In the genomic region with DNA sequence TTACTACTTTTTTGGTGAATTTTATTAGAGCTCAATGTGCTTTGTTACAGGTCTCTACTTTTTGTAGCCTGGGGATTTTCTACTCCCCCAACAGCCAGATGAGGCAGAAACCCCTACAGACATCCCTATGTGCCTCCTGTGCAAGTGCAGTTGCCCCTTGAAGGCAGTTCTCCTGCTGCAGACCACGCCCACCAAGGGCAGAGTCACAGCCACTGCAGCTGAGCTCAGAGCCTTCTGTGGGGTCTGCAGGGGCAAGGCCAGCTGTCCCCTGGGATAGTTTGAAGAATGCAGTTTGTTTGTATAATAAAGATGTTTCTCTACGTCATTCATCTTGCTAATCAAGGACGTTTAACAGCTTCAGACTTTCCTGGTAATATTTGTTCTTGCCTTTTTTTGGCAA, we compare ENCODE assay signal across 34 cellular contexts.
"Had no signal": no experiment of that assay in that cellular context is flagged by ENCODE, and none has a peak within 500 bp of the region (broad histone marks: within the 10 kb centered on the region; RNA-seq: fewer than 3 reads in every experiment).

No MANE protein-coding gene starts in this region.

- H3K27ac ChIP-seq: body of pancreas, breast epithelium, VCaP had no signal

- H3K27ac Mint-ChIP-seq: activated CD4-positive, alpha-beta memory T cell treated with anti-CD3 and anti-CD28 coated beads, Interleukin-2, amount 10 ng/mL, durations not matched to agents 7 days and 5 days; activated CD8-positive, alpha-beta memory T cell treated with anti-CD3 and anti-CD28 coated beads, Interleukin-2, amount 10 ng/mL, durations not matched to agents 7 days and 5 days; activated naive CD4-positive, alpha-beta T cell treated with anti-CD3 and anti-CD28 coated beads, Interleukin-2, amount 50 U/mL, for 24 hours; activated naive CD8-positive, alpha-beta T cell treated with anti-CD3 and anti-CD28 coated beads, Interleukin-2, amount 10 ng/mL, durations not matched to agents 7 days and 5 days; activated T-cell treated with anti-CD3 and anti-CD28 coated beads, Interleukin-2, amount 50 U/mL, for 72 hours; activated T-helper 17 cell treated with anti-CD3 and anti-CD28 coated beads, Interleukin-2, amount 50 U/mL, for 72 hours had no signal

- H3K36me3 Mint-ChIP-seq: activated CD8-positive, alpha-beta memory T cell treated with anti-CD3 and anti-CD28 coated beads, Interleukin-2, amount 10 ng/mL, durations not matched to agents 7 days and 5 days; activated naive CD8-positive, alpha-beta T cell treated with anti-CD3 and anti-CD28 coated beads, Interleukin-2, amount 10 ng/mL, durations not matched to agents 7 days and 5 days had no signal

- H3K4me3 Mint-ChIP-seq: activated CD4-positive, alpha-beta memory T cell treated with anti-CD3 and anti-CD28 coated beads, Interleukin-2, amount 10 ng/mL, durations not matched to agents 7 days and 5 days; activated CD8-positive, alpha-beta memory T cell treated with anti-CD3 and anti-CD28 coated beads, Interleukin-2, amount 10 ng/mL, durations not matched to agents 7 days and 5 days; activated naive CD4-positive, alpha-beta T cell treated with anti-CD3 and anti-CD28 coated beads, Interleukin-2, amount 50 U/mL, for 24 hours; activated naive CD8-positive, alpha-beta T cell treated with anti-CD3 and anti-CD28 coated beads, Interleukin-2, amount 10 ng/mL, durations not matched to agents 7 days and 5 days; activated T-cell treated with anti-CD3 and anti-CD28 coated beads, Interleukin-2, amount 50 U/mL, for 72 hours; activated T-helper 17 cell treated with anti-CD3 and anti-CD28 coated beads, Interleukin-2, amount 50 U/mL, for 72 hours had no signal

- H3K4me3 ChIP-seq: body of pancreas, breast epithelium, MG63 had no signal

- ATAC-seq: activated CD8-positive, alpha-beta memory T cell treated with anti-CD3 and anti-CD28 coated beads, Interleukin-2, amount 10 ng/mL, durations not matched to agents 7 days and 5 days; activated T-cell treated with anti-CD3 and anti-CD28 coated beads, Interleukin-2, amount 50 U/mL, for 72 hours; activated T-helper 17 cell treated with anti-CD3 and anti-CD28 coated beads, Interleukin-2, amount 50 U/mL, for 72 hours; body of pancreas; Panc1; SK-N-SH treated with all-trans-retinoic acid at 6 μM for 48 hours had no signal

- H3K4me1 Mint-ChIP-seq: activated CD4-positive, alpha-beta memory T cell treated with anti-CD3 and anti-CD28 coated beads, Interleukin-2, amount 10 ng/mL, durations not matched to agents 7 days and 5 days; activated CD8-positive, alpha-beta memory T cell treated with anti-CD3 and anti-CD28 coated beads, Interleukin-2, amount 10 ng/mL, durations not matched to agents 7 days and 5 days; activated naive CD4-positive, alpha-beta T cell treated with anti-CD3 and anti-CD28 coated beads, Interleukin-2, amount 50 U/mL, for 24 hours; activated naive CD8-positive, alpha-beta T cell treated with anti-CD3 and anti-CD28 coated beads, Interleukin-2, amount 10 ng/mL, durations not matched to agents 7 days and 5 days; activated T-helper 17 cell treated with anti-CD3 and anti-CD28 coated beads, Interleukin-2, amount 50 U/mL, for 72 hours had no signal

- H3K9me3 ChIP-seq: body of pancreas, MG63 had no signal

- H3K27me3 ChIP-seq: body of pancreas, breast epithelium, MG63 had no signal

- H3K4me1 ChIP-seq: body of pancreas, breast epithelium had no signal

- H3K27me3 Mint-ChIP-seq: activated CD4-positive, alpha-beta memory T cell treated with anti-CD3 and anti-CD28 coated beads, Interleukin-2, amount 10 ng/mL, durations not matched to agents 7 days and 5 days; activated CD8-positive, alpha-beta memory T cell treated with anti-CD3 and anti-CD28 coated beads, Interleukin-2, amount 10 ng/mL, durations not matched to agents 7 days and 5 days; activated naive CD8-positive, alpha-beta T cell treated with anti-CD3 and anti-CD28 coated beads, Interleukin-2, amount 10 ng/mL, durations not matched to agents 7 days and 5 days; activated T-helper 17 cell treated with anti-CD3 and anti-CD28 coated beads, Interleukin-2, amount 50 U/mL, for 72 hours had no signal

- H3K36me3 ChIP-seq: breast epithelium, MG63 had no signal

- DNase-seq: activated CD4-positive, alpha-beta memory T cell treated with anti-CD3 and anti-CD28 coated beads, Interleukin-2, amount 10 ng/mL, durations not matched to agents 7 days and 5 days; activated CD4-positive, alpha-beta T cell treated with anti-CD3 and anti-CD28 coated beads for 1 hour; activated CD4-positive, alpha-beta T cell treated with anti-CD3 and anti-CD28 coated beads for 48 hours; activated CD4-positive, CD25-positive, alpha-beta regulatory T cell; activated CD8-positive, alpha-beta memory T cell treated with anti-CD3 and anti-CD28 coated beads for 24 hours; activated CD8-positive, alpha-beta memory T cell treated with anti-CD3 and anti-CD28 coated beads, Interleukin-2, amount 10 ng/mL, durations not matched to agents 7 days and 5 days; activated CD8-positive, alpha-beta memory T cell treated with anti-CD3 and anti-CD28 coated beads, Interleukin-2, amount 50 U/mL, for 48 hours; activated effector memory CD4-positive, alpha-beta T cell treated with anti-CD3 and anti-CD28 coated beads, Interleukin-2, amount 50 U/mL, for 16 hours; activated naive CD4-positive, alpha-beta T cell; activated naive CD8-positive, alpha-beta T cell treated with anti-CD3 and anti-CD28 coated beads, Interleukin-2, amount 10 ng/mL, durations not matched to agents 7 days and 5 days; activated T-cell treated with anti-CD3 and anti-CD28 coated beads, Interleukin-2, amount 50 U/mL, for 72 hours; body of pancreas; Kasumi-1; KG1; MG63; NCI-H1048; NCI-H1105 treated with DMSO at 0.1 percent for 48 hours; NCI-H1436; NCI-H1694; NCI-H1930; NCI-H2081 treated with DMSO at 0.1 percent for 48 hours; NCI-H226; NCI-H446 treated with DMSO at 0.1 percent for 48 hours; NCI-H524; SHP77 treated with DMSO at 0.1 percent for 48 hours; T-helper 1 cell; T-helper 2 cell; T-helper 9 cell had no signal
